Comparison of ENCODE assay signal across 15 cellular contexts in the genomic region with DNA sequence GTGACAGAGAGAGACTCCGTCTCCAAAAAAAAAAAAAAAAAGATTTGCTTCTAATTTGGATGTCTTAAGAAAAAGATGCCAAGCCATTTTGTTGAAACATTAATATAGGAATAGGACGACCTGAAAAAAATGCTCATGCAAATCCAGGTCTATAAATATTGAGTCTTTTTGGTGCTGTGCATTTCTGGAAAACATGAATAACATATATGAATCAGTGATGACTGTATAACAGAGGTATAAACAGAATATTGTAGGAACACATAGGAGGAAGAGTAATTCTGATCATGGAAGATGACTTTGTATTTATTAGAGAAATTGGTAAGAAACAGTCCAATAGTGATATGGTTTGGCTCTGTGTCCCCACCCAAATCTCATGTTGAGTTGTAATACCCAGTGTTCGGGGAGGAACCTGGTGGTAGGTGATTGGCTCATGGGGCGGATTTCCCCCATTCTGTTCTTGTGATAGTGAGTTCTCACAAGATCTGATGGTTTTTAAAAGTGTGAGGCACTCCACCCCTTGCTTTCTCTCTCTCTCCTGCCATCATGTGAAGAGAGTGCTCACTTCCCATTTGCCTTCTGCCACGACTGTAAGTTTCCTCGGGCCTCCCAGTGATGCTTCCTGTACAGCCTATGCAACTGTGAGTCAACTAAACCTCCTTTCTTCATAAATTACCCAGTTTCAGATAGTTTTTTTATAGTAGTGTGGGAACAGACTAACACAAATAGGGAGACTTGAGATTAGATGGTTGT.
A peak's percentile ranks its signal among the peaks of the same experiment; 100 is the strongest.
DNase-seq lines count a peak whose midpoint lies in the region.
"Had no signal": no experiment of that assay in that cellular context is flagged by ENCODE, and none has a peak within 500 bp of the region (broad histone marks: within the 10 kb centered on the region; RNA-seq: fewer than 3 reads in every experiment).

No MANE protein-coding gene starts in this region.

- peak; percentile 62 for DNase-seq in activated CD4-positive, alpha-beta T cell treated with anti-CD3 and anti-CD28 coated beads for 48 hours
- DNase-seq in activated CD4-positive, alpha-beta T cell treated with anti-CD3 and anti-CD28 coated beads, Interleukin-2, amount 50 U/mL, for 4 hours = no peak
- peak; percentile 39 to 44 for DNase-seq in activated CD4-positive, alpha-beta T cell treated with anti-CD3 and anti-CD28 coated beads, Interleukin-2, amount 50 U/mL, for 48 hours
- DNase-seq in epithelial cell of prostate (ENCODE audit: low read depth, low spot score) = no peak
- peak; percentile 6 to 47 (median 26) for DNase-seq in stimulated activated CD4-positive, alpha-beta T cell treated with anti-CD3 and anti-CD28 coated beads, TNF-alpha, amount 100 ng/mL, for 24 hours (ENCODE audit: low read depth in 3 of 3)
- no peak for DNase-seq in middle frontal gyrus (ENCODE audit: extremely low spot score, low spot score)
- DNase-seq in UCSD-AML1 (lab: John Stamatoyannopoulos, UW; ENCODE audit: unreplicated experiment) = no peak
- no peak for DNase-seq in NCI-H2081 treated with DMSO at 0.1 percent for 48 hours (lab: John Stamatoyannopoulos, UW)
- DNase-seq: activated CD8-positive, alpha-beta memory T cell treated with anti-CD3 and anti-CD28 coated beads, Interleukin-2, amount 50 U/mL, for 48 hours; DMS79 treated with DMSO at 0.1 percent for 48 hours; NCI-H2107; OCI-M1; retina had no signal

- peak overlapping the region; percentile 3 for H3K27ac ChIP-seq in epithelial cell of prostate
- H3K27ac ChIP-seq: esophagus muscularis mucosa, vagina had no signal

Comparison
In these comparisons a context has a peak if more than half of its experiments do, and no peak if none do; other contexts are left out.
1. DNase-seq: peak in activated CD4-positive, alpha-beta T cell treated with anti-CD3 and anti-CD28 coated beads for 48 hours (single experiment), activated CD4-positive, alpha-beta T cell treated with anti-CD3 and anti-CD28 coated beads, Interleukin-2, amount 50 U/mL, for 48 hours (2 of 2) and stimulated activated CD4-positive, alpha-beta T cell treated with anti-CD3 and anti-CD28 coated beads, TNF-alpha, amount 100 ng/mL, for 24 hours (3 of 3); none in activated CD4-positive, alpha-beta T cell treated with anti-CD3 and anti-CD28 coated beads, Interleukin-2, amount 50 U/mL, for 4 hours (0 of 2), epithelial cell of prostate (single experiment), middle frontal gyrus (single experiment), UCSD-AML1 (single experiment) and NCI-H2081 treated with DMSO at 0.1 percent for 48 hours (single experiment).